Comparison of ENCODE assay signal across 8 cellular contexts in the genomic region with DNA sequence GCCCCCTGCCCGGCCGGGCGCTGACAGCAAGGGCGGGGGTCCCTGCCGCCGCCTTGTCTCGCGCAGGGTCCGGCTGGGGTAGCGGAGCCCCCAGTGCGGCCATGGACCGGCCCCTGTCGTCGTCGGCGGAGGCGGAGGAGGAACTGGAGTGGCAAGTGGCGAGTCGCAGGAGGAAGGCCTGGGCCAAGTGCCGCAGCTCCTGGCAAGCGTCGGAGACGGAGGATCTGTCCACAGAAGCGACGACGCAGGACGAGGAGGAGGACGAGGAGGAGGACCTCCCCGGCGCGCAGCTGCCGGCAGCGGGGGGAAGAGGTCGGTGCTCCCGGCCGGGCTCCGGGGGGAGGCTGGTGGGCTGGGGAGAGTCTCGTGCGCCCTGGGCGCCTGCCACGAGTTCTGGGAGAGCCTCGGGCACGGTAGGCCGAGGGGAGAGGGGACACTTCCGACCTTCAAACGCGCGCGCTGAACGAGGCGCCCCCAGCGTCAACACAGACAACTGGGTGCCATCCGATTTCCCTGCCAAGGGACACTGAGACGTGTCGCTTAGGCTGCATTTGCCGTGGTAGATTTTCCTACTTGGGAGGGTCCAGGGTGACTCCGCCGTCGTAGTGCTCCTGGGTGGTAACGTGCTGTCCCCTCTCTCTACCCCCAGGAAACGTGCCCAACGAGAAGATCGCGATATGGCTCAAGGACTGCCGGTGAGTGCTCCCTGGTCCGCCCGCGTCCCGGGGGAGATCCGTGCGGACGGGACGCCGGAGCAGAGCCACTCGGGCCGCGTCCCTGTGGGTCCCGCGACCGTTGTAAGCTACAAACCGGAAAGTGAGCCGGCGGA. TPM values are rescaled to one million over a fixed set of nuclear protein-coding genes. Genes with fewer than 3 reads are reported as not detected.
DNase-seq lines count a peak whose midpoint lies in the region; ATAC-seq and TF ChIP-seq lines count a peak whose summit lies in the region.

No MANE protein-coding gene starts in this region.

- peak overlapping the region; percentile 97 for H3K27ac Mint-ChIP-seq in activated CD4-positive, alpha-beta T cell treated with anti-CD3 and anti-CD28 coated beads, Interleukin-2, amount 10 ng/mL, durations not matched to agents 24 days and 14 days

- WGBS in right lobe of liver (ENCODE audit: insufficient coverage, low coverage, low lambda C conversion rate, missing lambda C conversion rate): 0% methylated on average over 16 of the region's 83 CpGs

- peak; percentile 66 for DNase-seq in AG20443 (ENCODE audit: low spot score)
- DNase-seq in NCI-H446 (lab: John Stamatoyannopoulos, UW): peak; percentile 23 to 56
- peak; percentile 91 for DNase-seq in activated CD4-positive, alpha-beta T cell treated with anti-CD3 and anti-CD28 coated beads, Interleukin-2, amount 10 ng/mL, durations not matched to agents 24 days and 14 days
- DNase-seq in dedifferentiated amniotic fluid mesenchymal stem cell (ENCODE audit: extremely low spot score): peak; percentile 36
- peak; percentile 68 to 87 (median 79) for DNase-seq in right lobe of liver
- DNase-seq in stimulated activated CD4-positive, alpha-beta T cell treated with anti-CD3 and anti-CD28 coated beads, TNF-alpha, amount 100 ng/mL, for 24 hours (ENCODE audit: low read depth in 3 of 3): peak; percentile 20 to 56 (median 24)

- peaks cover 29% of the 10 kb centered on the region for H3K4me1 Mint-ChIP-seq in activated CD4-positive, alpha-beta T cell treated with anti-CD3 and anti-CD28 coated beads, Interleukin-2, amount 10 ng/mL, durations not matched to agents 24 days and 14 days

- peak overlapping the region; percentile 95 for H3K27ac ChIP-seq in right lobe of liver

- H3K9me3 Mint-ChIP-seq in activated CD4-positive, alpha-beta T cell treated with anti-CD3 and anti-CD28 coated beads, Interleukin-2, amount 10 ng/mL, durations not matched to agents 24 days and 14 days: no peaks in the 10 kb centered on the region

- peak; percentile 59 for ATAC-seq in GM18870 (IDR thresholded peaks at IDR 0.05; ENCODE audit: unreplicated experiment)
- ATAC-seq in HG03103 (IDR thresholded peaks at IDR 0.05; ENCODE audit: low read depth, unreplicated experiment): peak; percentile 45
- peak; percentile 61 to 68 (median 66) for ATAC-seq in right lobe of liver

- peak; percentile 34 for TF ChIP-seq POLR2A in right lobe of liver (IDR thresholded peaks at IDR 0.05)

- H3K36me3 ChIP-seq in right lobe of liver: no peaks in the 10 kb centered on the region

- H3K27me3 ChIP-seq in right lobe of liver: no peaks in the 10 kb centered on the region

- intact Hi-C loops in activated CD4-positive, alpha-beta T cell treated with anti-CD3 and anti-CD28 coated beads, Interleukin-2, amount 10 ng/mL, durations not matched to agents 24 days and 14 days (cut with micrococcal nuclease): loop anchor here (1.0 to 10.0 kb wide), 11 partner anchors 12 to 1885 kb away; a partner anchor contains a TSS
- intact Hi-C loops in right lobe of liver (cut with DNase I): no loop called here

- peaks cover 0 to 31% (median 15%) of the 10 kb centered on the region in 4 donors for H3K4me1 ChIP-seq in right lobe of liver

- H3K4me3 Mint-ChIP-seq in activated CD4-positive, alpha-beta T cell treated with anti-CD3 and anti-CD28 coated beads, Interleukin-2, amount 10 ng/mL, durations not matched to agents 24 days and 14 days: peak overlapping the region; percentile 100

- H3K36me3 Mint-ChIP-seq in activated CD4-positive, alpha-beta T cell treated with anti-CD3 and anti-CD28 coated beads, Interleukin-2, amount 10 ng/mL, durations not matched to agents 24 days and 14 days (ENCODE audit: low read depth): peaks cover 26% of the 10 kb centered on the region

- H3K9me3 ChIP-seq in right lobe of liver: no peaks in the 10 kb centered on the region

- peak in 2 of 4 donors; percentile 20 for TF ChIP-seq CTCF in right lobe of liver (IDR thresholded peaks at IDR 0.05)

- H3K4me3 ChIP-seq in right lobe of liver: peak overlapping the region; percentile 79 to 80 (median 80)

- peaks cover 27% of the 10 kb centered on the region for H3K27me3 Mint-ChIP-seq in activated CD4-positive, alpha-beta T cell treated with anti-CD3 and anti-CD28 coated beads, Interleukin-2, amount 10 ng/mL, durations not matched to agents 24 days and 14 days

RNA-seq across cellular contexts. Expression of a gene that starts 0.7 kb away (rescaled TPM):
- total RNA-seq in activated CD4-positive, alpha-beta T cell treated with anti-CD3 and anti-CD28 coated beads, Interleukin-2, amount 10 ng/mL, durations not matched to agents 24 days and 14 days: 50.9 and 55.0 TPM in 2 replicates
- 100 to 1,000 TPM in 2 of 6 experiments, 10 to 100 TPM in 4; 49.4 to 129 (median 74.5) TPM for total RNA-seq in right lobe of liver

Comparison
In these comparisons a context has a peak if more than half of its experiments do, and no peak if none do; other contexts are left out.
1. Peak in every context shown above with its lines: DNase-seq, ATAC-seq, H3K4me3 ChIP-seq and H3K27ac ChIP-seq.
2. DNase-seq: peak in every context shown above with its lines; median percentile 91 in activated CD4-positive, alpha-beta T cell treated with anti-CD3 and anti-CD28 coated beads, Interleukin-2, amount 10 ng/mL, durations not matched to agents 24 days and 14 days; 79 in right lobe of liver; 66 in AG20443; 40 in NCI-H446; 36 in dedifferentiated amniotic fluid mesenchymal stem cell; 24 in stimulated activated CD4-positive, alpha-beta T cell treated with anti-CD3 and anti-CD28 coated beads, TNF-alpha, amount 100 ng/mL, for 24 hours.